In the genomic region with DNA sequence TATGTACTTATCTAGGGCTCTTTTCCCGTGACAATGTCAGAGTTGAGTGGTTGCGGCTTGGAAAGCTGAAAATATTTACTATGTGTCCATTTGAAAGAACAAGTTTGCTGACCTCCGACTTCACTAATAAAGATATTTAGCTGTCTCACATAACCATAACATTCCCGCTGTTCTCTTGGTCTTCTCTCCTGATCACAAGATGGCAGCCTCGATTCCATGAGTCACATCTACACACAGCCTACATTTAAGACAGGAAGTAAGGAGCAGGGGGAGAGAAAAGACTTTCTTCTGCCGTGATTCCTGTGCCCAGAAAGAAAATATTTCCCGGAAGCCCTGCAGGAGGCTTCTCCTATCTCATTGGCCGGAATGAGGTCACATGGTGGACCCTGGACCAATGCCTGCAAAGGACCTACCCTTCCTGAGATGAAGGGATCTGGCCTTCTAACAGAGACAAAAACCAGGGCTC, we compare ENCODE assay signal across 10 cellular contexts. TPM values are rescaled to one million over a fixed set of nuclear protein-coding genes. Genes with fewer than 3 reads are reported as not detected.
A peak's percentile ranks its signal among the peaks of the same experiment; 100 is the strongest.
DNase-seq lines count a peak whose midpoint lies in the region; ATAC-seq and TF ChIP-seq lines count a peak whose summit lies in the region.
"Had no signal": no experiment of that assay in that cellular context is flagged by ENCODE, and none has a peak within 500 bp of the region (broad histone marks: within the 10 kb centered on the region; RNA-seq: fewer than 3 reads in every experiment).

No MANE protein-coding gene starts in this region.

- peak overlapping the region in 1 of 4 donors; percentile 14 for H3K27ac ChIP-seq in body of pancreas
- no peak overlapping the region for H3K27ac ChIP-seq in liver (ENCODE audit: low read depth in 1 of 2, low read length in 2 of 2)

- H3K4me1 ChIP-seq in body of pancreas = peaks cover 10% of the 10 kb centered on the region
- H3K4me1 ChIP-seq in liver (ENCODE audit: control insufficient read depth in 4 of 4, insufficient read depth in 4 of 4, low read length in 3 of 4) = no peaks in the 10 kb centered on the region

- H3K4me3 ChIP-seq in body of pancreas (no peak overlapping the region), liver (ENCODE audit: low read depth in 1 of 3, low read length in 3 of 3) (no peak overlapping the region)

- DNase-seq in AG08396 (ENCODE audit: low spot score) (peak; percentile 83), KBM-7 (peak; percentile 16), body of pancreas (peak; percentile 47 to 67 (median 66)), HPDE6-E6E7 (ENCODE audit: extremely low spot score) (no peak), SIG-M5 treated with dmso at 0.1 percent for 504 hours (lab: John Stamatoyannopoulos, UW; ENCODE audit: unreplicated experiment) (no peak), GM13977 (ENCODE audit: low spot score) (no peak)
- DNase-seq: stimulated activated naive B cell treated with anti-CD40 and anti-IgM and Interleukin-4, amounts not matched to agents 10 μg/mL and 1 μg/mL and 100 μg/mL, for 72 hours; T-helper 17 cell had no signal

- H3K9ac ChIP-seq in liver (ENCODE audit: low read depth in 1 of 2, low read length in 2 of 2) = no peak overlapping the region

- no peak for TF ChIP-seq CTCF in body of pancreas (IDR thresholded peaks at IDR 0.05)
- TF ChIP-seq CTCF in liver (IDR thresholded peaks at IDR 0.05; ENCODE audit: low read depth, low read length, missing input control) = no peak
- no peak for TF ChIP-seq CTCF in GM13977 (IDR thresholded peaks at IDR 0.05; ENCODE audit: extremely low read depth, insufficient read depth, missing control alignments)

- no peak for TF ChIP-seq RAD21 in liver (IDR thresholded peaks at IDR 0.05)

- WGBS in body of pancreas, 2 donors = 29 to 38% methylated on average over 8 of the region's 8 CpGs
- 57% methylated on average over 8 of the region's 8 CpGs for WGBS in liver

- peak; percentile 85 for ATAC-seq in body of pancreas
- ATAC-seq in HG02763 (IDR thresholded peaks at IDR 0.05; ENCODE audit: unreplicated experiment) = no peak
- ATAC-seq: T-helper 17 cell had no signal

- no peak for TF ChIP-seq POLR2A in body of pancreas (IDR thresholded peaks at IDR 0.05)

- in situ Hi-C loops in KBM-7 (cut with MboI; ENCODE audit: low pct_unique_long_range_greater_than_20kb, low sequenced_read_pairs) = no loop called here
- in situ Hi-C loops in GM13977 (cut with MboI; ENCODE audit: low pct_unique_long_range_greater_than_20kb, low sequenced_read_pairs, unreplicated experiment) = no loop called here

- intact Hi-C loops in body of pancreas (cut with DNase I) = loop anchor here (5.0 kb wide), 1 partner anchor 221 kb away; no protein-coding TSS in a partner anchor

- H3K27me3 ChIP-seq in body of pancreas (no peaks in the 10 kb centered on the region), liver (ENCODE audit: control insufficient read depth in 4 of 4, insufficient read depth in 4 of 4, low read length in 3 of 4) (no peaks in the 10 kb centered on the region)

- H3K36me3 ChIP-seq in body of pancreas (replicated peaks in 1 of 2; ENCODE audit: insufficient read depth in 1 of 2, low read depth in 2 of 2) (no peaks in the 10 kb centered on the region), liver (ENCODE audit: control insufficient read depth in 4 of 4, insufficient read depth in 3 of 4, low read depth in 1 of 4, low read length in 3 of 4) (no peaks in the 10 kb centered on the region)

- H3K9me3 ChIP-seq in body of pancreas (no peaks in the 10 kb centered on the region), liver (ENCODE audit: control insufficient read depth in 4 of 4, low read length in 3 of 4) (no peaks in the 10 kb centered on the region)

TF ChIP-seq in liver, 16 proteins besides CTCF, POLR2A, EP300 and RAD21:
- TF ChIP-seq SP1 (IDR thresholded peaks at IDR 0.05) (peak; percentile 16), HNF4G (IDR thresholded peaks at IDR 0.05) (no peak), FOXA1 (IDR thresholded peaks at IDR 0.05) (no peak), RXRA (IDR thresholded peaks at IDR 0.05) (peak in 1 of 2 donors; percentile 21), JUND (IDR thresholded peaks at IDR 0.05) (peak in 1 of 2 donors; percentile 39), EGR1 (IDR thresholded peaks at IDR 0.05; ENCODE audit: low read depth in 2 of 2) (no peak), ATF3 (IDR thresholded peaks at IDR 0.05) (no peak), HNF4A (conservative IDR thresholded peaks at IDR 0.05) (no peak), YY1 (IDR thresholded peaks at IDR 0.05) (peak; percentile 57), REST (IDR thresholded peaks at IDR 0.05) (no peak), NR2F2 (IDR thresholded peaks at IDR 0.05) (peak; percentile 47), GABPA (IDR thresholded peaks at IDR 0.05 in 1 of 2, conservative IDR thresholded peaks at IDR 0.05 in 1 of 2) (no peak), ZBTB33 (IDR thresholded peaks at IDR 0.05) (no peak), TAF1 (conservative IDR thresholded peaks at IDR 0.05) (no peak), FOXA2 (IDR thresholded peaks at IDR 0.05) (no peak)
- TF ChIP-seq, protein P1, sequence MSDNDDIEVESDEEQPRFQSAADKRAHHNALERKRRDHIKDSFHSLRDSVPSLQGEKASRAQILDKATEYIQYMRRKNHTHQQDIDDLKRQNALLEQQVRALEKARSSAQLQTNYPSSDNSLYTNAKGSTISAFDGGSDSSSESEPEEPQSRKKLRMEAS (IDR thresholded peaks at IDR 0.05) = no peak

RNA-seq across cellular contexts. Expression of gene SYT13, which starts 47.4 kb away (rescaled TPM):
- total RNA-seq in body of pancreas = 1 to 10 TPM; 6.7 to 9.9 TPM
- under 1 TPM; 0.05 to 0.33 TPM for total RNA-seq in liver
- polyA plus RNA-seq in liver = under 1 TPM; 0.11 to 0.16 TPM

Comparison
In these comparisons a context has a peak if more than half of its experiments do, and no peak if none do; other contexts are left out.
1. DNase-seq: peak in AG08396 (single experiment), KBM-7 (single experiment) and body of pancreas (4 of 4); none in HPDE6-E6E7 (single experiment), SIG-M5 treated with dmso at 0.1 percent for 504 hours (single experiment) and GM13977 (single experiment).
2. RNA of gene SYT13, which starts 47.4 kb away (total RNA-seq): 6.7 to 9.9 TPM in body of pancreas; 0.05 to 0.33 TPM in liver; every median in the first group is over 4 times any median in the second.